In genomic region chr1:3530931-3531818, GRCh38 we compare ENCODE assay signal across 8 cellular contexts.
A peak's percentile ranks its signal among the peaks of the same experiment; 100 is the strongest.
DNase-seq lines count a peak whose midpoint lies in the region; ATAC-seq lines count a peak whose summit lies in the region.

No MANE protein-coding gene starts in this region.

- peaks cover 10 to 30% (median 18%) of the 10 kb centered on the region in 4 donors for H3K4me1 Mint-ChIP-seq in naive thymus-derived CD8-positive, alpha-beta T cell

- ATAC-seq in esophagus mucosa = peak; percentile 75
- peak; percentile 85 for ATAC-seq in naive thymus-derived CD8-positive, alpha-beta T cell
- ATAC-seq in HG03565 (IDR thresholded peaks at IDR 0.05; ENCODE audit: unreplicated experiment) = no peak

- peak overlapping the region; percentile 84 to 95 (median 89) for H3K4me3 Mint-ChIP-seq in naive thymus-derived CD8-positive, alpha-beta T cell

- DNase-seq in GDM1 (lab: John Stamatoyannopoulos, UW) (peak; percentile 24), NCI-H748 (lab: John Stamatoyannopoulos, UW; ENCODE audit: unreplicated experiment) (peak; percentile 74), activated T-cell treated with anti-CD3 and anti-CD28 coated beads for 24 hours (ENCODE audit: low read depth) (peak; percentile 74), NCI-H2107 (lab: John Stamatoyannopoulos, UW) (no peak)
- DNase-seq in naive thymus-derived CD8-positive, alpha-beta T cell = peak; percentile 65 to 91 (median 80)
- peak; percentile 41 to 72 for DNase-seq in stimulated activated CD8-positive, alpha-beta memory T cell treated with anti-CD3 and anti-CD28 coated beads, Interleukin-7, amount 100 ng/mL, for 4 hours (ENCODE audit: low read depth in 2 of 2)

- no peaks in the 10 kb centered on the region for H3K9me3 Mint-ChIP-seq in naive thymus-derived CD8-positive, alpha-beta T cell

- POLR2A ChIA-PET in naive thymus-derived CD8-positive, alpha-beta T cell (lab: Charles Lee) = interaction anchor here (0.7 to 2.9 kb wide), 11 partner anchors 9 to 147 kb away, joined by 3 to 12 read pairs (median 3); partner anchors contain the start of gene TPRG1L

- peak overlapping the region; percentile 71 to 99 (median 94) for H3K27ac Mint-ChIP-seq in naive thymus-derived CD8-positive, alpha-beta T cell

- no peaks in the 10 kb centered on the region for H3K36me3 Mint-ChIP-seq in naive thymus-derived CD8-positive, alpha-beta T cell

- no peaks in the 10 kb centered on the region for H3K27me3 Mint-ChIP-seq in naive thymus-derived CD8-positive, alpha-beta T cell
